ENCODE assay signal across 7 cellular contexts in genomic region chr20:47206552-47206951, GRCh38.
A peak's percentile ranks its signal among the peaks of the same experiment; 100 is the strongest.
DNase-seq lines count a peak whose midpoint lies in the region; ATAC-seq, FAIRE-seq and TF ChIP-seq lines count a peak whose summit lies in the region.
"Not testable (repeated sequence)": the region's sequence is repeated elsewhere in the genome, so short reads cannot be mapped to it uniquely, and the experiment has no call there.

No MANE protein-coding gene starts in this region.

- H3K9me3 Mint-ChIP-seq in WTC11; endothelial cell (ENCODE audit: unreplicated experiment): not testable (repeated sequence)

- TF ChIP-seq EP300 in HepG2 (IDR thresholded peaks at IDR 0.05; ENCODE audit: low read depth in 2 of 2, low read length in 2 of 2); HepG2 (CRISPR knock-in tag; IDR thresholded peaks at IDR 0.05; ENCODE audit: borderline replicate concordance): not testable (repeated sequence)

- not testable (repeated sequence) for H3K79me2 ChIP-seq in HCT116 (ENCODE audit: insufficient read depth, low read length); HepG2 (ENCODE audit: insufficient read depth, low read length)

- H3K27me3 Mint-ChIP-seq in WTC11 (ENCODE audit: low read depth); endothelial cell (ENCODE audit: unreplicated experiment): not testable (repeated sequence)

- CTCF ChIA-PET in HCT116 (lab: Charles Lee) (interaction anchor here (2.7 to 5.2 kb wide), 3 partner anchors 17 to 414 kb away, joined by 9 to 75 read pairs (median 12); no protein-coding TSS in a partner anchor), WTC11 (lab: Charles Lee) (interaction anchor here (0.9 to 4.1 kb wide), 13 partner anchors 8 to 454 kb away, joined by 3 to 104 read pairs (median 5); no protein-coding TSS in a partner anchor), HepG2 (lab: Yijun Ruan, JAX; ENCODE audit: low intra/inter-chr PET ratio, low total read pairs) (interaction anchor here (1.2 to 1.3 kb wide), 2 partner anchors 10 to 177 kb away, joined by 4 to 5 read pairs; no protein-coding TSS in a partner anchor)

- intact Hi-C loops in HCT116 (cut with micrococcal nuclease), result loop anchor here (10.0 kb wide), 1 partner anchor 298 kb away; the partner anchor contains the start of gene NCOA3
- intact Hi-C loops in HepG2 (cut with micrococcal nuclease; ENCODE audit: unreplicated experiment); spleen (cut with DNase I; ENCODE audit: low total_unique reads): not testable (repeated sequence)

- FAIRE-seq in HepG2 (lab: Jason Lieb, UNC), result not testable (repeated sequence)

- H4K20me1 ChIP-seq in BLaER1 treated with 17β-estradiol and CSF1 and Interleukin-3, amounts not matched to agents 10 nM and 100 nM, result peaks cover 0 to 57% (median 8%) of the 10 kb centered on the region in 11 experiments; a peak in 11 of 22 replicates
- not testable (repeated sequence) for H4K20me1 ChIP-seq in HCT116 (ENCODE audit: insufficient read depth); HepG2 (ENCODE audit: insufficient read depth, low read length)

- H3K27ac ChIP-seq in BLaER1 treated with 17β-estradiol and CSF1 and Interleukin-3, amounts not matched to agents 10 nM and 100 nM, result peak overlapping the region in 10 of 11 experiments; percentile 4 to 88 (median 83); a peak in 19 of 22 replicates
- H3K27ac ChIP-seq in HCT116 (ENCODE audit: low read depth, low read length), result peak overlapping the region; percentile 74; the same call in 1 of the 2 replicates
- H3K27ac ChIP-seq in HepG2 (ENCODE audit: extremely low read length, insufficient read depth, low read length); spleen: not testable (repeated sequence)

- TF ChIP-seq RAD21 in HCT116 (IDR thresholded peaks at IDR 0.05; ENCODE audit: low read depth); HepG2 (CRISPR knock-in tag; IDR thresholded peaks at IDR 0.05): not testable (repeated sequence)

- H3K36me3 ChIP-seq in BLaER1 treated with 17β-estradiol and CSF1 and Interleukin-3, amounts not matched to agents 10 nM and 100 nM, result peaks cover 36 to 40% (median 39%) of the 10 kb centered on the region in 11 experiments
- peaks cover 18 to 27% of the 10 kb centered on the region in 2 experiments for H3K36me3 ChIP-seq in HCT116 (ENCODE audit: control insufficient read depth in 1 of 2, insufficient read depth in 2 of 2, low read length in 2 of 2)
- peaks cover 34% of the 10 kb centered on the region for H3K36me3 ChIP-seq in NT2/D1 (ENCODE audit: insufficient read depth, insufficient read length, low read length)
- H3K36me3 ChIP-seq in HepG2 (replicated peaks in 1 of 2; ENCODE audit: control insufficient read depth in 1 of 2, insufficient read depth in 2 of 2, low read length in 2 of 2), result peaks cover 28 to 35% of the 10 kb centered on the region in 2 experiments
- peaks cover 0 to 45% (median 36%) of the 10 kb centered on the region in 6 donors for H3K36me3 ChIP-seq in spleen

- H3K27ac Mint-ChIP-seq in WTC11 (peak overlapping the region; percentile 75), endothelial cell (ENCODE audit: unreplicated experiment) (peak overlapping the region; percentile 61)

- ATAC-seq in HCT116, HepG2: not testable (repeated sequence)
- ATAC-seq in WTC11, result peak; percentile 10

- peaks cover 0 to 26% (median 9%) of the 10 kb centered on the region in 11 experiments; a peak in 10 of 22 replicates for H3K9me3 ChIP-seq in BLaER1 treated with 17β-estradiol and CSF1 and Interleukin-3, amounts not matched to agents 10 nM and 100 nM (replicated peaks in 1 of 11)
- not testable (repeated sequence) for H3K9me3 ChIP-seq in HCT116 (ENCODE audit: control insufficient read depth in 1 of 2, insufficient read depth in 1 of 2, low read depth in 1 of 2, low read length in 2 of 2); NT2/D1 (ENCODE audit: insufficient read depth, low read length); HepG2 (ENCODE audit: low read length); spleen

- in situ Hi-C loops in HepG2 (cut with HindIII; ENCODE audit: extremely low pct_ligation_motif_present, low pct_unique_long_range_greater_than_20kb), result not testable (repeated sequence)

- not testable (repeated sequence) for H3K4me3 Mint-ChIP-seq in WTC11; endothelial cell (ENCODE audit: unreplicated experiment)

- not testable (repeated sequence) for DNase-seq in HCT116 (ENCODE audit: low read depth, low spot score); NT2/D1 (ENCODE audit: low read depth, low spot score); WTC11 (ENCODE audit: low spot score); endothelial cell (ENCODE audit: low spot score); HepG2 (ENCODE audit: low spot score)
- peak; percentile 19 for DNase-seq in spleen

- 95% methylated on average over 10 of the region's 10 CpGs for WGBS in HepG2 (ENCODE audit: low lambda C conversion rate)
- WGBS in spleen, 5 donors, result 84 to 93% (median 88%) methylated on average over 10 of the region's 10 CpGs

- not testable (repeated sequence) for BruUV-seq in HCT116 (replicated peaks; lab: Mats Ljungman, UMichigan); HepG2 (replicated peaks; lab: Mats Ljungman, UMichigan)

- not testable (repeated sequence) for H3K9me2 ChIP-seq in HCT116 (ENCODE audit: insufficient read depth)

- peak overlapping the region in 9 of 11 experiments; percentile 18 to 78 (median 68); a peak in 17 of 22 replicates for H3K9ac ChIP-seq in BLaER1 treated with 17β-estradiol and CSF1 and Interleukin-3, amounts not matched to agents 10 nM and 100 nM
- peak overlapping the region; percentile 65 for H3K9ac ChIP-seq in HCT116 (ENCODE audit: low read length)
- peak overlapping the region; percentile 45 for H3K9ac ChIP-seq in NT2/D1 (ENCODE audit: insufficient read length, low read depth)
- H3K9ac ChIP-seq in HepG2 (ENCODE audit: insufficient read depth, low read depth, low read length), result not testable (repeated sequence)

- H2AFZ ChIP-seq in HCT116 (ENCODE audit: low read depth, low read length, poor library complexity, severe bottlenecking); HepG2 (ENCODE audit: low read length): not testable (repeated sequence)

- peaks cover 23% of the 10 kb centered on the region for H3K36me3 Mint-ChIP-seq in WTC11
- not testable (repeated sequence) for H3K36me3 Mint-ChIP-seq in endothelial cell (ENCODE audit: low read depth, unreplicated experiment)

- peak overlapping the region; percentile 3 to 88 (median 70); a peak in 19 of 22 replicates for H3K4me2 ChIP-seq in BLaER1 treated with 17β-estradiol and CSF1 and Interleukin-3, amounts not matched to agents 10 nM and 100 nM
- peak overlapping the region; percentile 65 for H3K4me2 ChIP-seq in HCT116 (ENCODE audit: low read length)
- not testable (repeated sequence) for H3K4me2 ChIP-seq in HepG2 (ENCODE audit: low read depth, low read length)

- TF ChIP-seq CTCF in HCT116 (IDR thresholded peaks at IDR 0.05 in 2 of 3, conservative IDR thresholded peaks at IDR 0.05 in 1 of 3; ENCODE audit: borderline replicate concordance in 1 of 3, insufficient read depth in 1 of 3, low read depth in 2 of 3, low read length in 2 of 3); WTC11 (IDR thresholded peaks at IDR 0.05); endothelial cell (IDR thresholded peaks at IDR 0.05; ENCODE audit: unreplicated experiment); HepG2 (CRISPR knock-in tag; IDR thresholded peaks at IDR 0.05); spleen (IDR thresholded peaks at IDR 0.05 in 8 of 11, conservative IDR thresholded peaks at IDR 0.05 in 3 of 11): not testable (repeated sequence)

- peak overlapping the region in 3 of 10 experiments; percentile 24 to 35 (median 28); a peak in 4 of 20 replicates for H3K4me3 ChIP-seq in BLaER1 treated with 17β-estradiol and CSF1 and Interleukin-3, amounts not matched to agents 10 nM and 100 nM
- H3K4me3 ChIP-seq in HCT116 (replicated peaks in 1 of 2; ENCODE audit: low read depth in 1 of 2, low read length in 2 of 2); NT2/D1 (ENCODE audit: insufficient read length, low read depth); HepG2 (replicated peaks in 1 of 3; ENCODE audit: insufficient read depth in 1 of 3, low read depth in 2 of 3, low read length in 3 of 3); spleen: not testable (repeated sequence)

- H3K27me3 ChIP-seq in BLaER1 treated with 17β-estradiol and CSF1 and Interleukin-3, amounts not matched to agents 10 nM and 100 nM; HCT116 (ENCODE audit: insufficient read depth, low read length); NT2/D1 (ENCODE audit: insufficient read depth, insufficient read length); HepG2 (ENCODE audit: control insufficient read depth in 1 of 2, insufficient read depth in 2 of 2, low read length in 2 of 2); spleen (replicated peaks in 1 of 7): not testable (repeated sequence)

- POLR2A ChIA-PET in HCT116 (lab: Charles Lee), result interaction anchor here (0.6 to 1.1 kb wide), 2 partner anchors 164 to 335 kb away, joined by 3 to 4 read pairs; no protein-coding TSS in a partner anchor
- POLR2A ChIA-PET in WTC11 (lab: Charles Lee), result interaction anchor here (0.6 kb wide), 1 partner anchor 227 kb away, joined by 3 read pairs; no protein-coding TSS in a partner anchor
- POLR2A ChIA-PET in HepG2 (lab: Yijun Ruan, JAX), result interaction anchor here (1.6 kb wide), 1 partner anchor 27 kb away, joined by 4 read pairs; no protein-coding TSS in a partner anchor

- RAD21 ChIA-PET in HCT116 (lab: Charles Lee; ENCODE audit: low non-redundant PET in 1 of 2, low total read pairs in 2 of 2, uncharacterized antibody in 2 of 2, unreplicated experiment in 2 of 2), result interaction anchor here (2.0 to 2.8 kb wide), 2 partner anchors 177 to 178 kb away, joined by 12 to 17 read pairs; no protein-coding TSS in a partner anchor

- peaks cover 21 to 74% (median 68%) of the 10 kb centered on the region in 10 experiments for H3K4me1 ChIP-seq in BLaER1 treated with 17β-estradiol and CSF1 and Interleukin-3, amounts not matched to agents 10 nM and 100 nM
- H3K4me1 ChIP-seq in HCT116 (ENCODE audit: control insufficient read depth in 1 of 2, insufficient read depth in 2 of 2, low read length in 2 of 2) (peaks cover 51 to 59% of the 10 kb centered on the region in 2 experiments), HepG2 (ENCODE audit: insufficient read depth, low read length) (peaks cover 43% of the 10 kb centered on the region), spleen (peaks cover 0 to 23% (median 4%) of the 10 kb centered on the region in 6 donors)
- not testable (repeated sequence) for H3K4me1 ChIP-seq in NT2/D1 (ENCODE audit: insufficient read depth, insufficient read length)

- H3K4me1 Mint-ChIP-seq in WTC11, result peaks cover 21% of the 10 kb centered on the region
- H3K4me1 Mint-ChIP-seq in endothelial cell (ENCODE audit: unreplicated experiment), result peaks cover 12% of the 10 kb centered on the region

- TF ChIP-seq POLR2A in HCT116 (IDR thresholded peaks at IDR 0.05; ENCODE audit: borderline replicate concordance, extremely low read depth, insufficient read depth, insufficient read length); HepG2 (IDR thresholded peaks at IDR 0.05; ENCODE audit: insufficient read depth in 1 of 2, low read depth in 2 of 2, low read length in 2 of 2); spleen (IDR thresholded peaks at IDR 0.05): not testable (repeated sequence)
